8 cellular contexts compared by ENCODE assay signal in the genomic region with DNA sequence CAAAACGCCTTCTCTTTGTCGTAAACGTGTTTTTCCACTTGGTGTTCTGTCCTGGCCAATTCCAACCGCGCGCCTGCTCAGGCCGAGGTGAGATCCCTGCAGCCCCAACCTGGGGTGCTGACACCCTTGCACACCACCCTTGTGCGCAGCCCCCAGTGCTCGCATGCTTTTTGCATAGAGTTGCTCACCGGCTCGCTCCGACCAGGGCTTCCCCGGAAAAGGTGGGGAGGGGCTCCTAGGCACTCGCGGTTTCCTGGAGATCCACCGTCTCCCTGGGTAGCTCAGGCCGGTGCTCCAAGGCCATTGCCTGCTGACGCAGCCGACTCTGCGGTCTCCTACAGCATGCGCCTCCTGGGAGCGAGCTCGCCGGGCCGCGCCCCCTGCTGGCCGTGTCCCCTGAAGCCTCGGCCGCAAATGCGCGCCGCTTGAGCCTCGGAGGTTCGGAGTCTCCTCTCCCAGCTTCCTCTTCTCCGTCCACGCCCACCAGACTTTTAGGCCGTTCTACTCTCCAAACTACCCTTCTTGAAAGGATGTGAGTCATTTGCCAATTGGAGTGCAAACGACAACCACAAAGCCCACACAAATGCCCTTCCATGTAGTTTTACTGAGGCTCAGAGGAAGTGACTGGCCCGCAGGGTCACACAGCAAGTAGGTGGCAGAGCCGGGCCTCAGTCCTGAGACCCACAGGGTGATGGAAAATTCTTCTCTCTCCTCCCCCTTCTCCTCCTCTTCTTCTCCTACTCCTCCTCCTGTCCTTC.
DNase-seq lines count a peak whose midpoint lies in the region; ATAC-seq and TF ChIP-seq lines count a peak whose summit lies in the region.

No MANE protein-coding gene starts in this region.

- TF ChIP-seq CTCF in choroid plexus epithelial cell (conservative IDR thresholded peaks at IDR 0.05; ENCODE audit: low read depth, low read length), result peak; percentile 84

- DNase-seq in AG08396 (ENCODE audit: low spot score) (peak; percentile 93), NCI-H446 (lab: John Stamatoyannopoulos, UW) (peak; percentile 40 to 81), choroid plexus epithelial cell (ENCODE audit: low read depth) (peak; percentile 99), kidney glomerular epithelial cell (lab: John Stamatoyannopoulos, UW) (peak; percentile 91)
- peak; percentile 77 for DNase-seq in activated CD4-positive, alpha-beta T cell treated with anti-CD3 and anti-CD28 coated beads for 1 hour
- peak; percentile 92 for DNase-seq in stimulated activated CD4-positive, alpha-beta T cell treated with anti-CD3 and anti-CD28 coated beads, Interleukin-15, amount 100 ng/mL, for 48 hours (ENCODE audit: low read depth in 2 of 2)

- ATAC-seq in GM18867 (IDR thresholded peaks at IDR 0.05; ENCODE audit: unreplicated experiment) (peak; percentile 83), HG03103 (IDR thresholded peaks at IDR 0.05; ENCODE audit: low read depth, unreplicated experiment) (peak; percentile 91)

- peak overlapping the region; percentile 54 for H3K4me3 ChIP-seq in choroid plexus epithelial cell (ENCODE audit: low read depth, low read length)

Comparison
In these comparisons a context has a peak if more than half of its experiments do, and no peak if none do; other contexts are left out.
1. Peak in every context shown above with its lines: DNase-seq, ATAC-seq and H3K4me3 ChIP-seq.